ENCODE assay signal across 9 cellular contexts in the genomic region with DNA sequence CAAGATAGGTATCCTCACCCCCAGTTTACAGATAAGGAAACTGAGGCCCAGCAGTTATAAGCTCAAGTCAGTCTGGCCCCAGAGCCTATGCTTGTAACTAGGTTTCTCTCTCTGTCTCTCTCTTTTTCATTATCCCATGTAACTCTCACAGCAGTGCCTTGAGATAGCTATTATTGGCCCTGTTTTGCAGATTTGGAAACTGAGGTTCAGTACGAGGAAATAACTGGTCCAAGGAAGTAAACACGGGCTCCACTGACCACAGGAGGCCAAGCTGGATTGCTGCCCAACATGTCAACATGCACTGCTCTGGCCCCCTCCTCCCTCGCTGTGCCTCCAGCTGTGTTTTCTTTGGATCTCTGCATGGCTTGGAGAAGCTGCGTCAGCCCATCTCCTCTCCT. TPM values are rescaled to one million over a fixed set of nuclear protein-coding genes. Genes with fewer than 3 reads are reported as not detected.
A peak's percentile ranks its signal among the peaks of the same experiment; 100 is the strongest.
DNase-seq lines count a peak whose midpoint lies in the region; FAIRE-seq and TF ChIP-seq lines count a peak whose summit lies in the region.
"Had no signal": no experiment of that assay in that cellular context is flagged by ENCODE, and none has a peak within 500 bp of the region (broad histone marks: within the 10 kb centered on the region; RNA-seq: fewer than 3 reads in every experiment).

No MANE protein-coding gene starts in this region.

- no peaks in the 10 kb centered on the region for H3K36me3 Mint-ChIP-seq in chondrocyte (ENCODE audit: low read depth)
- H3K36me3 Mint-ChIP-seq in activated CD4-positive, alpha-beta T cell treated with anti-CD3 and anti-CD28 coated beads, Interleukin-2, amount 10 ng/mL, durations not matched to agents 7 days and 5 days (ENCODE audit: low read depth), result no peaks in the 10 kb centered on the region

- H3K4me1 ChIP-seq in kidney (ENCODE audit: control insufficient read depth in 1 of 2, insufficient read depth in 1 of 2, low read depth in 1 of 2, low read length in 2 of 2) (peaks cover 6 to 17% of the 10 kb centered on the region in 2 donors), skeletal muscle tissue (ENCODE audit: control insufficient read depth in 3 of 3, insufficient read depth in 3 of 3, low read length in 3 of 3) (peaks cover 29 to 35% (median 33%) of the 10 kb centered on the region in 3 donors)

- CTCF ChIA-PET in activated CD4-positive, alpha-beta T cell treated with anti-CD3 and anti-CD28 coated beads, Interleukin-2, amount 10 ng/mL, durations not matched to agents 7 days and 5 days (lab: Charles Lee), result interaction anchor here (1.4 kb wide), 1 partner anchor 49 kb away, joined by 3 read pairs; no protein-coding TSS in a partner anchor

- H3K4me1 Mint-ChIP-seq in chondrocyte (ENCODE audit: low read depth), result peaks cover 43% of the 10 kb centered on the region
- H3K4me1 Mint-ChIP-seq in activated CD4-positive, alpha-beta T cell treated with anti-CD3 and anti-CD28 coated beads, Interleukin-2, amount 10 ng/mL, durations not matched to agents 7 days and 5 days, result peaks cover 1% of the 10 kb centered on the region

- H3K9me3 ChIP-seq in kidney (ENCODE audit: control insufficient read depth in 1 of 2, low read length in 2 of 2), result no peaks in the 10 kb centered on the region
- no peaks in the 10 kb centered on the region for H3K9me3 ChIP-seq in skeletal muscle tissue (ENCODE audit: control insufficient read depth in 3 of 3, low read length in 3 of 3)

- H3K4me3 ChIP-seq in kidney (ENCODE audit: low read length in 2 of 2), result no peak overlapping the region
- H3K4me3 ChIP-seq in skeletal muscle tissue (ENCODE audit: low read length in 3 of 3), result no peak overlapping the region

- H3K4me3 Mint-ChIP-seq in chondrocyte (ENCODE audit: unreplicated experiment), result no peak overlapping the region
- no peak overlapping the region for H3K4me3 Mint-ChIP-seq in activated CD4-positive, alpha-beta T cell treated with anti-CD3 and anti-CD28 coated beads, Interleukin-2, amount 10 ng/mL, durations not matched to agents 7 days and 5 days

- no peak overlapping the region for H3K9ac ChIP-seq in kidney (ENCODE audit: low read length in 2 of 2)
- H3K9ac ChIP-seq in skeletal muscle tissue (ENCODE audit: low read depth in 1 of 3, low read length in 3 of 3), result no peak overlapping the region

- peak overlapping the region; percentile 95 for H3K27ac Mint-ChIP-seq in chondrocyte (ENCODE audit: unreplicated experiment)
- no peak overlapping the region for H3K27ac Mint-ChIP-seq in activated CD4-positive, alpha-beta T cell treated with anti-CD3 and anti-CD28 coated beads, Interleukin-2, amount 10 ng/mL, durations not matched to agents 7 days and 5 days

- intact Hi-C loops in kidney (cut with DNase I), result no loop called here

- H3K9me3 Mint-ChIP-seq in chondrocyte (ENCODE audit: low read depth), result no peaks in the 10 kb centered on the region
- no peaks in the 10 kb centered on the region for H3K9me3 Mint-ChIP-seq in activated CD4-positive, alpha-beta T cell treated with anti-CD3 and anti-CD28 coated beads, Interleukin-2, amount 10 ng/mL, durations not matched to agents 7 days and 5 days

- DNase-seq in NCI-H69 (lab: John Stamatoyannopoulos, UW), result peak; percentile 54
- DNase-seq in chondrocyte (ENCODE audit: low spot score), result no peak
- peak; percentile 88 for DNase-seq in kidney
- no peak for DNase-seq in NCI-H2227 (lab: John Stamatoyannopoulos, UW; ENCODE audit: unreplicated experiment)
- no peak for DNase-seq in medulla oblongata (ENCODE audit: extremely low spot score)
- no peak for DNase-seq in SW 1271 (lab: John Stamatoyannopoulos, UW)
- DNase-seq in activated CD4-positive, alpha-beta T cell treated with anti-CD3 and anti-CD28 coated beads, Interleukin-2, amount 10 ng/mL, durations not matched to agents 7 days and 5 days, result no peak
- DNase-seq: stimulated activated naive CD8-positive, alpha-beta T cell treated with anti-CD3 and anti-CD28 coated beads, Interleukin-15, Interleukin-2, amounts not matched to agents 100 U/mL and 50 U/mL, for 24 hours had no signal

- TF ChIP-seq CTCF in chondrocyte (IDR thresholded peaks at IDR 0.05) (no peak), kidney (IDR thresholded peaks at IDR 0.05; ENCODE audit: borderline replicate concordance, extremely low read depth, insufficient read depth) (no peak)

- peak overlapping the region; percentile 29 to 86 for H3K27ac ChIP-seq in kidney (ENCODE audit: low read depth in 2 of 2, low read length in 2 of 2)
- H3K27ac ChIP-seq in skeletal muscle tissue (ENCODE audit: low read depth, low read length), result peak overlapping the region; percentile 84

- FAIRE-seq in kidney (lab: Jason Lieb, UNC), result no peak

- peaks cover 0 to 4% (median 0%) of the 10 kb centered on the region in 3 donors for H3K27me3 ChIP-seq in skeletal muscle tissue (ENCODE audit: control insufficient read depth in 3 of 3, insufficient read depth in 3 of 3, low read length in 3 of 3)

- no peaks in the 10 kb centered on the region for H3K27me3 Mint-ChIP-seq in chondrocyte (ENCODE audit: low read depth)
- peaks cover 24% of the 10 kb centered on the region for H3K27me3 Mint-ChIP-seq in activated CD4-positive, alpha-beta T cell treated with anti-CD3 and anti-CD28 coated beads, Interleukin-2, amount 10 ng/mL, durations not matched to agents 7 days and 5 days

- H3K36me3 ChIP-seq in kidney (ENCODE audit: control insufficient read depth in 1 of 2, insufficient read depth in 2 of 2, low read length in 2 of 2) (no peaks in the 10 kb centered on the region), skeletal muscle tissue (ENCODE audit: control insufficient read depth in 3 of 3, insufficient read depth in 3 of 3, low read length in 3 of 3) (no peaks in the 10 kb centered on the region)

- POLR2A ChIA-PET in activated CD4-positive, alpha-beta T cell treated with anti-CD3 and anti-CD28 coated beads, Interleukin-2, amount 10 ng/mL, durations not matched to agents 7 days and 5 days (lab: Charles Lee), result no interaction called here

RNA-seq across cellular contexts. Expression of a gene that starts 7.6 kb away (rescaled TPM):
- 48.1 to 53.1 TPM (median 48.5 TPM) in 3 replicates for total RNA-seq in chondrocyte
- total RNA-seq in kidney, result 345 TPM
- 790 TPM for polyA plus RNA-seq in kidney (ENCODE audit: insufficient read depth, low read depth, low replicate concordance)
- total RNA-seq in skeletal muscle tissue, result 38.1 TPM
- under 1 TPM; 0.81 to 0.82 TPM for total RNA-seq in activated CD4-positive, alpha-beta T cell treated with anti-CD3 and anti-CD28 coated beads, Interleukin-2, amount 10 ng/mL, durations not matched to agents 7 days and 5 days

RNA-seq across cellular contexts. Expression of a gene that starts 14.9 kb away (rescaled TPM):
- total RNA-seq in chondrocyte (23.5 to 25.7 TPM (median 24.9 TPM) in 3 replicates), kidney (43.1 TPM), skeletal muscle tissue (7.3 TPM)
- 27.4 TPM for polyA plus RNA-seq in kidney (ENCODE audit: insufficient read depth, low read depth, low replicate concordance)
- 10 to 100 TPM; 44.0 to 44.6 TPM for total RNA-seq in activated CD4-positive, alpha-beta T cell treated with anti-CD3 and anti-CD28 coated beads, Interleukin-2, amount 10 ng/mL, durations not matched to agents 7 days and 5 days

RNA-seq across cellular contexts. Expression of a gene that starts 28.4 kb away (rescaled TPM):
- 172 to 199 TPM (median 175 TPM) in 3 replicates for total RNA-seq in chondrocyte
- 180 TPM for total RNA-seq in kidney
- polyA plus RNA-seq in kidney (ENCODE audit: insufficient read depth, low read depth, low replicate concordance), result 408 TPM
- total RNA-seq in skeletal muscle tissue, result 23.0 TPM
- 10 to 100 TPM; 64.9 to 76.3 TPM for total RNA-seq in activated CD4-positive, alpha-beta T cell treated with anti-CD3 and anti-CD28 coated beads, Interleukin-2, amount 10 ng/mL, durations not matched to agents 7 days and 5 days

RNA-seq across cellular contexts. Expression of a gene that starts 28.5 kb away (rescaled TPM):
- total RNA-seq in chondrocyte (1.8 to 3.0 TPM (median 2.7 TPM) in 3 replicates), kidney (27.5 TPM), skeletal muscle tissue (13.0 TPM)
- 37.3 TPM for polyA plus RNA-seq in kidney (ENCODE audit: insufficient read depth, low read depth, low replicate concordance)
- 1 to 10 TPM; 2.6 TPM for total RNA-seq in activated CD4-positive, alpha-beta T cell treated with anti-CD3 and anti-CD28 coated beads, Interleukin-2, amount 10 ng/mL, durations not matched to agents 7 days and 5 days

RNA-seq across cellular contexts. Expression of a gene that starts 32.1 kb away (rescaled TPM):
- total RNA-seq in chondrocyte (0.49 to 1.4 TPM (median 1.2 TPM) in 3 replicates), kidney (6.7 TPM), skeletal muscle tissue (2.6 TPM)
- 6.7 TPM for polyA plus RNA-seq in kidney (ENCODE audit: insufficient read depth, low read depth, low replicate concordance)
- total RNA-seq in activated CD4-positive, alpha-beta T cell treated with anti-CD3 and anti-CD28 coated beads, Interleukin-2, amount 10 ng/mL, durations not matched to agents 7 days and 5 days, result under 1 TPM; 0.56 to 0.84 TPM

Comparison
In these comparisons a context has a peak if more than half of its experiments do, and no peak if none do; other contexts are left out.
1. DNase-seq: peak in NCI-H69 (single experiment) and kidney (single experiment); none in chondrocyte (single experiment), NCI-H2227 (single experiment), medulla oblongata (single experiment), SW 1271 (0 of 2) and activated CD4-positive, alpha-beta T cell treated with anti-CD3 and anti-CD28 coated beads, Interleukin-2, amount 10 ng/mL, durations not matched to agents 7 days and 5 days (single experiment).
2. RNA of a gene that starts 7.6 kb away (total RNA-seq): 345 TPM in kidney (single experiment), 48.1 to 53.1 TPM in chondrocyte and 38.1 TPM in skeletal muscle tissue (single experiment); 0.81 to 0.82 TPM in activated CD4-positive, alpha-beta T cell treated with anti-CD3 and anti-CD28 coated beads, Interleukin-2, amount 10 ng/mL, durations not matched to agents 7 days and 5 days; every median in the first group is over 10 times any median in the second.